Comparison of ENCODE assay signal across 8 cellular contexts in genomic region chr2:11406492-11407381, GRCh38. TPM values are rescaled to one million over a fixed set of nuclear protein-coding genes. Genes with fewer than 3 reads are reported as not detected.
DNase-seq lines count a peak whose midpoint lies in the region; ATAC-seq and TF ChIP-seq lines count a peak whose summit lies in the region.

No MANE protein-coding gene starts in this region.

- ATAC-seq in activated T-cell treated with anti-CD3 and anti-CD28 coated beads, Interleukin-2, amount 50 U/mL, for 72 hours (replicated peaks in 1 of 2): no peak

- no peaks in the 10 kb centered on the region for H3F3A ChIP-seq in neural progenitor cell (ENCODE audit: low read depth)

- no peaks in the 10 kb centered on the region for H3K79me2 ChIP-seq in neural progenitor cell (ENCODE audit: low read depth)

- H3K4me2 ChIP-seq in neural progenitor cell: no peak overlapping the region

- no peaks in the 10 kb centered on the region for H3K36me3 Mint-ChIP-seq in neural progenitor cell
- no peaks in the 10 kb centered on the region for H3K36me3 Mint-ChIP-seq in activated T-cell treated with anti-CD3 and anti-CD28 coated beads, Interleukin-2, amount 50 U/mL, for 72 hours (ENCODE audit: insufficient read depth in 2 of 2)

- H4K20me1 ChIP-seq in neural progenitor cell (ENCODE audit: low read depth): no peaks in the 10 kb centered on the region

- H3K4me3 ChIP-seq in AG10803 (ENCODE audit: low read length) (0 out of 2 replicates have a peak overlapping the region, but pooled peaks have one; percentile 22), esophagus (ENCODE audit: low read depth in 1 of 2, low read length in 2 of 2) (no peak overlapping the region), neural progenitor cell (no peak overlapping the region)

- H3K36me3 ChIP-seq in esophagus (ENCODE audit: control insufficient read depth in 2 of 2, insufficient read depth in 2 of 2, low read length in 1 of 2) (no peaks in the 10 kb centered on the region), neural progenitor cell (no peaks in the 10 kb centered on the region)

- H3K4me1 ChIP-seq in esophagus (ENCODE audit: control insufficient read depth in 2 of 2, insufficient read depth in 2 of 2, low read length in 1 of 2): no peaks in the 10 kb centered on the region
- no peaks in the 10 kb centered on the region for H3K4me1 ChIP-seq in neural progenitor cell

- H3K27ac Mint-ChIP-seq in neural progenitor cell: peak overlapping the region; percentile 81
- H3K27ac Mint-ChIP-seq in activated T-cell treated with anti-CD3 and anti-CD28 coated beads, Interleukin-2, amount 50 U/mL, for 72 hours: no peak overlapping the region

- no peak overlapping the region for H3K4me3 Mint-ChIP-seq in neural progenitor cell
- H3K4me3 Mint-ChIP-seq in activated T-cell treated with anti-CD3 and anti-CD28 coated beads, Interleukin-2, amount 50 U/mL, for 72 hours: no peak overlapping the region

- DNase-seq in AG10803 (ENCODE audit: low read depth): peak; percentile 87
- DNase-seq in NCI-H226: peak; percentile 57
- no peak for DNase-seq in neural progenitor cell (ENCODE audit: low spot score)
- DNase-seq in activated T-cell treated with anti-CD3 and anti-CD28 coated beads, Interleukin-2, amount 50 U/mL, for 72 hours: no peak
- DNase-seq in NCI-H187 (lab: John Stamatoyannopoulos, UW): no peak
- no peak for DNase-seq in mucosa of gallbladder (ENCODE audit: low spot score)
- no peak for DNase-seq in NCI-H526 (lab: John Stamatoyannopoulos, UW)

- no peaks in the 10 kb centered on the region for H3K27me3 ChIP-seq in esophagus (ENCODE audit: control insufficient read depth in 1 of 2, insufficient read depth in 2 of 2, low read length in 2 of 2)
- H3K27me3 ChIP-seq in neural progenitor cell: no peaks in the 10 kb centered on the region

- H3K9me3 ChIP-seq in esophagus (ENCODE audit: control insufficient read depth in 2 of 2, insufficient read depth in 1 of 2, low read depth in 1 of 2, low read length in 1 of 2) (no peaks in the 10 kb centered on the region), neural progenitor cell (ENCODE audit: low read depth) (no peaks in the 10 kb centered on the region)

- TF ChIP-seq CTCF in AG10803 (conservative IDR thresholded peaks at IDR 0.05; ENCODE audit: low read length) (no peak), neural progenitor cell (IDR thresholded peaks at IDR 0.05) (no peak)

- H3K27me3 Mint-ChIP-seq in neural progenitor cell (ENCODE audit: insufficient read depth, low read depth): peaks cover 6% of the 10 kb centered on the region
- H3K27me3 Mint-ChIP-seq in activated T-cell treated with anti-CD3 and anti-CD28 coated beads, Interleukin-2, amount 50 U/mL, for 72 hours (ENCODE audit: low read depth): no peaks in the 10 kb centered on the region

- 68 to 72% methylated on average over 14 of the region's 14 CpGs for WGBS in esophagus, 2 donors

- H3K9ac ChIP-seq in neural progenitor cell: no peak overlapping the region

- peak overlapping the region; percentile 22 to 73 for H3K27ac ChIP-seq in esophagus (ENCODE audit: low read depth in 2 of 2, low read length in 1 of 2)
- no peak overlapping the region for H3K27ac ChIP-seq in neural progenitor cell

- H3K9me3 Mint-ChIP-seq in neural progenitor cell: peaks cover 3% of the 10 kb centered on the region
- H3K9me3 Mint-ChIP-seq in activated T-cell treated with anti-CD3 and anti-CD28 coated beads, Interleukin-2, amount 50 U/mL, for 72 hours: no peaks in the 10 kb centered on the region

- peaks cover 32% of the 10 kb centered on the region for H3K4me1 Mint-ChIP-seq in neural progenitor cell
- H3K4me1 Mint-ChIP-seq in activated T-cell treated with anti-CD3 and anti-CD28 coated beads, Interleukin-2, amount 50 U/mL, for 72 hours (ENCODE audit: low read depth): no peaks in the 10 kb centered on the region

- no peak overlapping the region for H2AFZ ChIP-seq in neural progenitor cell (replicated peaks)

RNA-seq across cellular contexts. Expression of gene E2F6, which starts 59.2 kb away (rescaled TPM):
- polyA plus RNA-seq in esophagus: 1 to 10 TPM; 4.2 to 4.9 TPM
- total RNA-seq in neural progenitor cell (ENCODE audit: low replicate concordance) (29.4 and 36.3 TPM in 2 replicates), mucosa of gallbladder (9.0 TPM)
- 1 to 10 TPM; 6.8 to 8.3 TPM for total RNA-seq in activated T-cell treated with anti-CD3 and anti-CD28 coated beads, Interleukin-2, amount 50 U/mL, for 72 hours

Comparison
In these comparisons a context has a peak if more than half of its experiments do, and no peak if none do; other contexts are left out.
1. DNase-seq: peak in AG10803 (single experiment) and NCI-H226 (single experiment); none in neural progenitor cell (single experiment), activated T-cell treated with anti-CD3 and anti-CD28 coated beads, Interleukin-2, amount 50 U/mL, for 72 hours (0 of 2), NCI-H187 (0 of 2), mucosa of gallbladder (single experiment) and NCI-H526 (0 of 2).